In genomic region chr9:22119537-22120167, GRCh38 we compare ENCODE assay signal across 8 cellular contexts.
DNase-seq lines count a peak whose midpoint lies in the region; ATAC-seq and TF ChIP-seq lines count a peak whose summit lies in the region.

No MANE protein-coding gene starts in this region.

- no peaks in the 10 kb centered on the region for H3K27me3 ChIP-seq in BJ (ENCODE audit: control insufficient read depth, insufficient read depth, low read length)
- no peaks in the 10 kb centered on the region for H3K27me3 ChIP-seq in ascending aorta
- H3K27me3 ChIP-seq in lower lobe of right lung (ENCODE audit: low read depth): no peaks in the 10 kb centered on the region

- H3K4me3 ChIP-seq in BJ (ENCODE audit: low read depth, low read length): no peak overlapping the region
- no peak overlapping the region for H3K4me3 ChIP-seq in ascending aorta
- no peak overlapping the region for H3K4me3 ChIP-seq in lower lobe of right lung

- DNase-seq in BJ (ENCODE audit: low read depth) (no peak), KBM-7 (peak; percentile 61), ascending aorta (ENCODE audit: low spot score in 2 of 2) (no peak), lower lobe of right lung (no peak), CD1c-positive myeloid dendritic cell (ENCODE audit: extremely low spot score) (no peak), SHP77 treated with DMSO at 0.1 percent for 48 hours (lab: John Stamatoyannopoulos, UW) (no peak)

- H3K36me3 ChIP-seq in BJ (ENCODE audit: control insufficient read depth, insufficient read depth, low read length): no peaks in the 10 kb centered on the region
- H3K36me3 ChIP-seq in ascending aorta: no peaks in the 10 kb centered on the region
- H3K36me3 ChIP-seq in lower lobe of right lung: no peaks in the 10 kb centered on the region

- intact Hi-C loops in ascending aorta (cut with DNase I) (loop anchor here (1.0 kb wide), 1 partner anchor 306 kb away; no protein-coding TSS in a partner anchor), lower lobe of right lung (cut with DNase I) (no loop called here)

- ATAC-seq in GM18511 (IDR thresholded peaks at IDR 0.05; ENCODE audit: unreplicated experiment): peak; percentile 80
- peak; percentile 63 to 79 for ATAC-seq in lower lobe of right lung
- ATAC-seq in HG03354 (IDR thresholded peaks at IDR 0.05; ENCODE audit: poor library complexity, severe bottlenecking, unreplicated experiment): no peak

- CTCF ChIA-PET in BJ (lab: Yijun Ruan, JAX): interaction anchor here (0.6 to 4.4 kb wide), 27 partner anchors 11 to 314 kb away, joined by 3 to 60 read pairs (median 4); partner anchors contain the start of genes CDKN2A, CDKN2B and CDKN2B-AS1

- H3K4me1 ChIP-seq in ascending aorta: no peaks in the 10 kb centered on the region
- peaks cover 23% of the 10 kb centered on the region for H3K4me1 ChIP-seq in lower lobe of right lung

- H3K27ac ChIP-seq in ascending aorta (no peak overlapping the region), lower lobe of right lung (no peak overlapping the region)

- H3K9me3 ChIP-seq in ascending aorta: peaks cover 0 to 4% of the 10 kb centered on the region in 2 donors
- no peaks in the 10 kb centered on the region for H3K9me3 ChIP-seq in lower lobe of right lung

- in situ Hi-C loops in KBM-7 (cut with MboI; ENCODE audit: low pct_unique_long_range_greater_than_20kb, low sequenced_read_pairs): no loop called here

- TF ChIP-seq CTCF in BJ (IDR thresholded peaks at IDR 0.05; ENCODE audit: insufficient read depth, low read depth, low read length) (peak; percentile 69), ascending aorta (IDR thresholded peaks at IDR 0.05) (peak in 2 of 3 experiments; percentile 26 to 51), lower lobe of right lung (IDR thresholded peaks at IDR 0.05) (peak; percentile 49)

- POLR2A ChIA-PET in BJ (lab: Charles Lee): no interaction called here
